8 cellular contexts compared by ENCODE assay signal in the genomic region with DNA sequence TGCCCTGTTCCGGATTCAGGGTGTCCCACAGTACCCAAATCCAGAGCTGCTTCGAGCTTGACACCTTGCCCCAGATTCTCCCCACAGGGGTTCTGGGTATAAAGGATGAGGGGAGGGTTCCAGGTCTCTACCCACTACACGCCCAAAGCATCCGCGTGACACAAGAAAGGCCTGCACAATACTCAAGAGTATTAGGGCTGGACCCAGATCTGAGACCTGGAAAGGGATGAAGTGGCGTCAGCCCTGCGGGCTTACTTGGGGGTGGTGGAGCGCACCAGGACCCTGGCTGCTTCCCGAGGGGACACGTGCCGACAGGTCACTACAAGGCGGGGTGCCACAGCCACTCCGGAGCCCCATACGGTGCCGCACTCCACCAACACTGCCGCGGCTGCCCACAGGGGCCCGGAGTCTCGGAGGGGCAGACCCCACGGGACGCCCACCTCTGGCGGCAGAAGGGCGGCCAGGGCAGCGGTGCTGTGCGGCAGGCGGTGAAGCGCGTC. TPM values are rescaled to one million over a fixed set of nuclear protein-coding genes. Genes with fewer than 3 reads are reported as not detected.
DNase-seq lines count a peak whose midpoint lies in the region; ATAC-seq and TF ChIP-seq lines count a peak whose summit lies in the region.

No MANE protein-coding gene starts in this region.

- WGBS in H9 (ENCODE audit: extremely low coverage, insufficient read length, low lambda C conversion rate) = no CpG with 5 or more reads among the region's 28 CpGs
- WGBS in sigmoid colon, 2 donors = 5 to 11% methylated on average over 28 of the region's 28 CpGs

- H3K36me3 Mint-ChIP-seq in H9 (ENCODE audit: insufficient read depth in 1 of 3, low read depth in 3 of 3) = peaks cover 3 to 8% (median 6%) of the 10 kb centered on the region in 3 experiments

- peaks cover 11 to 13% of the 10 kb centered on the region in 2 experiments for H3K4me1 Mint-ChIP-seq in H9

- no peak for TF ChIP-seq EP300 in sigmoid colon (IDR thresholded peaks at IDR 0.05)

- H3K18ac ChIP-seq in H9 (ENCODE audit: insufficient read length, low read depth, low read length) = no peak overlapping the region

- intact Hi-C loops in sigmoid colon (cut with DNase I) = loop anchor here (10.0 kb wide), 1 partner anchor 220 kb away; no protein-coding TSS in a partner anchor

- H3K4me3 ChIP-seq in GM12865 (ENCODE audit: low read depth, low read length) = peak overlapping the region; percentile 57
- peak overlapping the region; percentile 63 for H3K4me3 ChIP-seq in RWPE2 (ENCODE audit: severe bottlenecking)
- H3K4me3 ChIP-seq in fibroblast of mammary gland (ENCODE audit: control insufficient read depth, low read depth, low read length) = peak overlapping the region; percentile 63
- H3K4me3 ChIP-seq in sigmoid colon = peak overlapping the region; percentile 69 to 89 (median 78)

- no peak; the same call in 2 of the 3 replicates for ATAC-seq in RWPE2 (ENCODE audit: low read depth)

- DNase-seq in GM12865 (ENCODE audit: low read depth) (no peak), H9 (no peak), RWPE2 (ENCODE audit: low spot score) (no peak), fibroblast of mammary gland (ENCODE audit: low read depth) (peak; percentile 8), sigmoid colon (peak; percentile 78), mucosa of gallbladder (ENCODE audit: low spot score) (no peak), NCI-H2196 treated with DMSO at 0.1 percent for 48 hours (lab: John Stamatoyannopoulos, UW; ENCODE audit: unreplicated experiment) (no peak), NCI-H1417 (lab: John Stamatoyannopoulos, UW) (no peak)

- H2BK120ac ChIP-seq in H9 (ENCODE audit: low read depth, low read length, poor library complexity, severe bottlenecking) = no peak overlapping the region

- no peak overlapping the region for H3T11ph ChIP-seq in H9 (ENCODE audit: low read length)

- no peak for TF ChIP-seq CTCF in GM12865 (IDR thresholded peaks at IDR 0.05; ENCODE audit: insufficient read depth, low read depth, low read length, missing control alignments)
- TF ChIP-seq CTCF in H9 (conservative IDR thresholded peaks at IDR 0.05) = no peak
- no peak for TF ChIP-seq CTCF in RWPE2 (IDR thresholded peaks at IDR 0.05; ENCODE audit: poor library complexity, severe bottlenecking)
- TF ChIP-seq CTCF in fibroblast of mammary gland (conservative IDR thresholded peaks at IDR 0.05; ENCODE audit: control insufficient read depth, insufficient read depth, low read depth, low read length) = no peak
- TF ChIP-seq CTCF in sigmoid colon (IDR thresholded peaks at IDR 0.05) = no peak

- H2AFZ ChIP-seq in H9 (ENCODE audit: low read length) = no peak overlapping the region

- H3K9me3 Mint-ChIP-seq in H9 = no peaks in the 10 kb centered on the region

- 0 out of 2 replicates have a peak, but pooled peaks cover 3% of the 10 kb centered on the region for H3K4me1 ChIP-seq in H9 (ENCODE audit: insufficient read depth, low read length)
- peaks cover 15% of the 10 kb centered on the region for H3K4me1 ChIP-seq in RWPE2 (ENCODE audit: insufficient read depth, poor library complexity, severe bottlenecking)
- peaks cover 0 to 32% (median 18%) of the 10 kb centered on the region in 4 donors for H3K4me1 ChIP-seq in sigmoid colon

- no peaks in the 10 kb centered on the region for H3K9me3 ChIP-seq in H9 (ENCODE audit: control insufficient read depth, low read depth, low read length)
- H3K9me3 ChIP-seq in RWPE2 (ENCODE audit: severe bottlenecking) = no peaks in the 10 kb centered on the region
- no peaks in the 10 kb centered on the region for H3K9me3 ChIP-seq in sigmoid colon

- no peaks in the 10 kb centered on the region for H3K79me1 ChIP-seq in H9 (ENCODE audit: insufficient read depth, low read depth, low read length, poor library complexity, severe bottlenecking)

- no peaks in the 10 kb centered on the region for H3K27me3 ChIP-seq in H9 (ENCODE audit: insufficient read depth, low read length)
- H3K27me3 ChIP-seq in RWPE2 (ENCODE audit: insufficient read depth, poor library complexity, severe bottlenecking) = no peaks in the 10 kb centered on the region
- H3K27me3 ChIP-seq in sigmoid colon = no peaks in the 10 kb centered on the region

- no peak overlapping the region for H2BK15ac ChIP-seq in H9 (ENCODE audit: low read depth, low read length)

- H2AK5ac ChIP-seq in H9 (ENCODE audit: insufficient read length, low read length) = no peak overlapping the region

- H3K9ac ChIP-seq in H9 (ENCODE audit: extremely low read depth, insufficient read length, low read length) = no peak overlapping the region

- no peak overlapping the region for H3K27ac Mint-ChIP-seq in H9

- peaks cover 18% of the 10 kb centered on the region for H3K36me3 ChIP-seq in RWPE2 (ENCODE audit: low read depth)
- peaks cover 0 to 10% (median 3%) of the 10 kb centered on the region in 4 donors for H3K36me3 ChIP-seq in sigmoid colon

- no peak overlapping the region for H4K91ac ChIP-seq in H9 (ENCODE audit: insufficient read length, low read depth, low read length)

- H3K14ac ChIP-seq in H9 (ENCODE audit: insufficient read depth, low read length) = no peak overlapping the region

- no peak overlapping the region for H4K5ac ChIP-seq in H9 (ENCODE audit: insufficient read length, low read depth, low read length)

- no peak for TF ChIP-seq POLR2A in sigmoid colon (IDR thresholded peaks at IDR 0.05)

- no peak overlapping the region for H2BK12ac ChIP-seq in H9 (ENCODE audit: insufficient read length, low read depth, low read length)

- H2BK5ac ChIP-seq in H9 (ENCODE audit: insufficient read length, low read length) = no peak overlapping the region

- H3K27me3 Mint-ChIP-seq in H9 (ENCODE audit: low read depth) = no peaks in the 10 kb centered on the region

- H3K56ac ChIP-seq in H9 (ENCODE audit: insufficient read length, low read depth, low read length) = no peak overlapping the region

- H3K23me2 ChIP-seq in H9 (ENCODE audit: insufficient read length, low read depth, low read length, poor library complexity, severe bottlenecking) = peaks cover 14% of the 10 kb centered on the region

- H3K4ac ChIP-seq in H9 (ENCODE audit: low read depth, low read length) = no peak overlapping the region

- H3K79me2 ChIP-seq in H9 (ENCODE audit: insufficient read depth, low read length) = no peaks in the 10 kb centered on the region

- H4K8ac ChIP-seq in H9 (replicated peaks; ENCODE audit: insufficient read length, low read depth, low read length) = no peak overlapping the region

- H3K4me3 Mint-ChIP-seq in H9 = peak overlapping the region; percentile 76 to 88

- H2BK20ac ChIP-seq in H9 (ENCODE audit: low read depth, low read length, poor library complexity, severe bottlenecking) = no peak overlapping the region

- no peak overlapping the region for H3K23ac ChIP-seq in H9 (ENCODE audit: insufficient read length, low read depth, low read length)

- H3K27ac ChIP-seq in H9 (ENCODE audit: insufficient read length, low read depth, low read length) (no peak overlapping the region), RWPE2 (ENCODE audit: poor library complexity, severe bottlenecking) (peak overlapping the region; percentile 85), sigmoid colon (peak overlapping the region; percentile 95 to 98 (median 96))

- H3K4me2 ChIP-seq in H9 (ENCODE audit: insufficient read depth, insufficient read length, low read length) = peak overlapping the region; percentile 47

- no peaks in the 10 kb centered on the region for H4K20me1 ChIP-seq in H9 (ENCODE audit: control insufficient read depth, insufficient read depth, insufficient read length)

RNA-seq across cellular contexts. Expression of gene TYSND1, which starts 1.3 kb away (rescaled TPM):
- total RNA-seq in H9 (2021) (12.8 and 13.4 TPM in 2 replicates), sigmoid colon (10 to 100 TPM in 1 of 4 donors, 1 to 10 TPM in 3; 7.9 to 10.3 (median 9.0) TPM), mucosa of gallbladder (21.4 TPM)
- 10 to 100 TPM in 1 of 3 donors, 1 to 10 TPM in 2; 5.1 to 13.5 (median 8.4) TPM for polyA plus RNA-seq in sigmoid colon

RNA-seq across cellular contexts. Expression of gene AIFM2, which starts 12.6 kb away (rescaled TPM):
- total RNA-seq in H9 (2021) = 4.8 and 5.3 TPM in 2 replicates
- 10 to 100 TPM; 10.2 to 11.7 (median 10.8) TPM for total RNA-seq in sigmoid colon
- polyA plus RNA-seq in sigmoid colon = 10 to 100 TPM; 14.4 to 26.8 (median 26.4) TPM
- total RNA-seq in mucosa of gallbladder = 12.2 TPM

RNA-seq across cellular contexts. Expression of gene SAR1A, which starts 25.1 kb away (rescaled TPM):
- total RNA-seq in H9 (2021) (144 and 153 TPM in 2 replicates), sigmoid colon (10 to 100 TPM; 67.0 to 86.6 (median 78.6) TPM), mucosa of gallbladder (106 TPM)
- 10 to 100 TPM; 16.2 to 37.5 (median 19.4) TPM for polyA plus RNA-seq in sigmoid colon

Comparison
In these comparisons a context has a peak if more than half of its experiments do, and no peak if none do; other contexts are left out.
1. DNase-seq: peak in fibroblast of mammary gland (single experiment) and sigmoid colon (single experiment); none in GM12865 (single experiment), H9 (single experiment), RWPE2 (single experiment), mucosa of gallbladder (single experiment), NCI-H2196 treated with DMSO at 0.1 percent for 48 hours (single experiment) and NCI-H1417 (0 of 3).
2. Peak in every context shown above with its lines, with median percentiles within 50 percentile points of each other: H3K4me3 ChIP-seq.